ENCODE assay signal across 25 cellular contexts in the genomic region with DNA sequence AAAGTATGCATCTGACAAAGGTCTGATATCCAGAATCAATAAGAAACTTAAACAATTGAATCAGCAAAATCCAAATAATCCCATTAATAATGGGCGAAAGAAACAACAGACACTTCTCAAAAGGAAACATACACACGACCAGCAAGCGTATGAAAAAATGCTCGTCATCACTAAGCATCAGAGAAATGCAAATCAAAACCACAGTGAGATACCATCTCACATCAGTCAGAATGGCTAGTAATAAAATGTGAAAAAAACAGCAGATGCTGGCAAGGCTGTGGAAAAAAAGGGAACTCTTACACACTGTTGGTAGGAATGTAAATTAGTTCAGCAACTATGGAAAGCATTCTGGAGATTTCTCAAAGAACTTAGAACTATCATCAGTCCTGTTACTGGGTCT.
DNase-seq lines count a peak whose midpoint lies in the region; ATAC-seq, FAIRE-seq and TF ChIP-seq lines count a peak whose summit lies in the region.
"Had no signal": no experiment of that assay in that cellular context is flagged by ENCODE, and none has a peak within 500 bp of the region (broad histone marks: within the 10 kb centered on the region; RNA-seq: fewer than 3 reads in every experiment).

No MANE protein-coding gene starts in this region.

- H3K4me3 ChIP-seq in K562: no peak overlapping the region
- H3K4me3 ChIP-seq in right lobe of liver: no peak overlapping the region
- H3K4me3 ChIP-seq: BLaER1 treated with 17β-estradiol and CSF1 and Interleukin-3, amounts not matched to agents 10 nM and 100 nM; SJCRH30 had no signal

- H3K4me2 ChIP-seq in K562 (ENCODE audit: insufficient read depth, low read length): no peak overlapping the region

- DNase-seq in GM12892 (ENCODE audit: insufficient read length): no peak
- no peak for DNase-seq in K562 (ENCODE audit: extremely low read depth in 1 of 4, low spot score in 3 of 4)
- DNase-seq in activated CD4-positive, CD25-positive, alpha-beta regulatory T cell treated with anti-CD3 and anti-CD28 coated beads, Interleukin-2, amount 50 U/mL, for 72 hours: no peak
- no peak for DNase-seq in right lobe of liver
- DNase-seq: 8988T; Caco-2; CD4-positive, alpha-beta memory T cell; DMS 273 treated with DMSO at 0.1 percent for 48 hours; DMS79 treated with DMSO at 0.1 percent for 48 hours; MV-4-11; NCI-H1694; NCI-H2081; NCI-H2171; NCI-H345; NCI-H524; NCI-H82; SJCRH30; T-helper 1 cell had no signal

- H3K9me3 ChIP-seq in K562 (replicated peaks; ENCODE audit: control insufficient read depth, insufficient read depth, low read depth, low read length) (0 out of 2 replicates have a peak, but pooled peaks cover 4% of the 10 kb centered on the region), right lobe of liver (no peaks in the 10 kb centered on the region)
- H3K9me3 ChIP-seq: Caco-2, SJCRH30 had no signal

- TF ChIP-seq CTCF in K562 (IDR thresholded peaks at IDR 0.05 in 2 of 3, conservative IDR thresholded peaks at IDR 0.05 in 1 of 3; ENCODE audit: insufficient read depth in 2 of 3, low read depth in 1 of 3, low read length in 3 of 3) (no peak), right lobe of liver (IDR thresholded peaks at IDR 0.05) (no peak)

- CTCF ChIA-PET in K562 (lab: Yijun Ruan, JAX; ENCODE audit: low intra/inter-chr PET ratio): no interaction called here

- in situ Hi-C loops in K562 (cut with MboI): no loop called here

- TF ChIP-seq EP300 in K562 (IDR thresholded peaks at IDR 0.05; ENCODE audit: low read length): no peak

- H2AFZ ChIP-seq in K562 (ENCODE audit: low read depth, low read length): no peak overlapping the region

- H3K36me3 ChIP-seq in K562 (ENCODE audit: control insufficient read depth, insufficient read depth, low read length) (no peaks in the 10 kb centered on the region), right lobe of liver (no peaks in the 10 kb centered on the region)
- H3K36me3 ChIP-seq: BLaER1 treated with 17β-estradiol and CSF1 and Interleukin-3, amounts not matched to agents 10 nM and 100 nM; SJCRH30 had no signal

- no TSS peak for BruUV-seq in K562 (replicated peaks; lab: Mats Ljungman, UMichigan)

- H4K20me1 ChIP-seq in K562 (replicated peaks; ENCODE audit: control insufficient read depth, insufficient read depth, low read length): no peaks in the 10 kb centered on the region
- H4K20me1 ChIP-seq: BLaER1 treated with 17β-estradiol and CSF1 and Interleukin-3, amounts not matched to agents 10 nM and 100 nM had no signal

- no peaks in the 10 kb centered on the region for H3K4me1 ChIP-seq in K562 (replicated peaks in 1 of 2; ENCODE audit: control insufficient read depth in 2 of 2, insufficient read depth in 2 of 2, low read length in 2 of 2)
- no peaks in the 10 kb centered on the region for H3K4me1 ChIP-seq in right lobe of liver
- H3K4me1 ChIP-seq: Caco-2, SJCRH30 had no signal

- no peak for TF ChIP-seq RAD21 in K562 (CRISPR knock-in tag; conservative IDR thresholded peaks at IDR 0.05 in 1 of 2, IDR thresholded peaks at IDR 0.05 in 1 of 2)

- POLR2A ChIA-PET in K562 (lab: Yijun Ruan, JAX): no interaction called here

- no peaks in the 10 kb centered on the region for H3K79me2 ChIP-seq in K562 (ENCODE audit: control insufficient read depth, insufficient read depth, low read length)

- FAIRE-seq in GM12892 (lab: Jason Lieb, UNC): peak; percentile 73
- no peak for FAIRE-seq in K562 (lab: Jason Lieb, UNC)
- FAIRE-seq: H1, RCC 7860 had no signal

- H3K9me1 ChIP-seq in K562 (ENCODE audit: control insufficient read depth, insufficient read depth, low read length): no peaks in the 10 kb centered on the region

- TF ChIP-seq POLR2A in GM12892 (IDR thresholded peaks at IDR 0.05; ENCODE audit: low read depth, low read length) (no peak), K562 (conservative IDR thresholded peaks at IDR 0.05) (no peak), right lobe of liver (IDR thresholded peaks at IDR 0.05) (no peak)

- ATAC-seq in GM18909 (IDR thresholded peaks at IDR 0.05; ENCODE audit: poor library complexity, unreplicated experiment) (peak; percentile 19), HG02610 (IDR thresholded peaks at IDR 0.05; ENCODE audit: unreplicated experiment) (peak; percentile 20), K562 (no peak), HG03442 (IDR thresholded peaks at IDR 0.05; ENCODE audit: unreplicated experiment) (no peak), right lobe of liver (no peak)
- ATAC-seq: HCT116 had no signal

- no peak overlapping the region for H3K9ac ChIP-seq in K562 (ENCODE audit: insufficient read depth in 1 of 2, low read depth in 2 of 2, low read length in 2 of 2)
- H3K9ac ChIP-seq: BLaER1 treated with 17β-estradiol and CSF1 and Interleukin-3, amounts not matched to agents 10 nM and 100 nM had no signal

- H3K27ac ChIP-seq in K562 (ENCODE audit: extremely low read depth, low read depth, low read length): no peak overlapping the region
- H3K27ac ChIP-seq in right lobe of liver: no peak overlapping the region
- H3K27ac ChIP-seq: SJCRH30 had no signal

- WGBS in K562 (ENCODE audit: insufficient coverage, low coverage, missing lambda C conversion rate): 2% methylated on average over 4 of the region's 4 CpGs
- 39% methylated on average over 4 of the region's 4 CpGs for WGBS in right lobe of liver (ENCODE audit: insufficient coverage, low coverage, low lambda C conversion rate, missing lambda C conversion rate)

- intact Hi-C loops in K562 (cut with micrococcal nuclease): no loop called here
- intact Hi-C loops in right lobe of liver (cut with DNase I): no loop called here

- H3K27me3 ChIP-seq in K562 (ENCODE audit: control insufficient read depth in 2 of 2, insufficient read depth in 2 of 2, low read length in 2 of 2) (no peaks in the 10 kb centered on the region), right lobe of liver (no peaks in the 10 kb centered on the region)
- H3K27me3 ChIP-seq: BLaER1 treated with 17β-estradiol and CSF1 and Interleukin-3, amounts not matched to agents 10 nM and 100 nM; SJCRH30 had no signal

TF ChIP-seq in K562, 482 proteins besides CTCF, POLR2A, EP300 and RAD21:
- TF ChIP-seq ZNF316 (IDR thresholded peaks at IDR 0.05) (peak; percentile 33), ZNF830 (CRISPR knock-in tag; IDR thresholded peaks at IDR 0.05) (no peak)

Comparison
In these comparisons a context has a peak if more than half of its experiments do, and no peak if none do; other contexts are left out.
1. ATAC-seq: peak in GM18909 (single experiment) and HG02610 (single experiment); none in K562 (single experiment), HG03442 (single experiment) and right lobe of liver (0 of 4).